ENCODE assay signal across 10 cellular contexts in the genomic region with DNA sequence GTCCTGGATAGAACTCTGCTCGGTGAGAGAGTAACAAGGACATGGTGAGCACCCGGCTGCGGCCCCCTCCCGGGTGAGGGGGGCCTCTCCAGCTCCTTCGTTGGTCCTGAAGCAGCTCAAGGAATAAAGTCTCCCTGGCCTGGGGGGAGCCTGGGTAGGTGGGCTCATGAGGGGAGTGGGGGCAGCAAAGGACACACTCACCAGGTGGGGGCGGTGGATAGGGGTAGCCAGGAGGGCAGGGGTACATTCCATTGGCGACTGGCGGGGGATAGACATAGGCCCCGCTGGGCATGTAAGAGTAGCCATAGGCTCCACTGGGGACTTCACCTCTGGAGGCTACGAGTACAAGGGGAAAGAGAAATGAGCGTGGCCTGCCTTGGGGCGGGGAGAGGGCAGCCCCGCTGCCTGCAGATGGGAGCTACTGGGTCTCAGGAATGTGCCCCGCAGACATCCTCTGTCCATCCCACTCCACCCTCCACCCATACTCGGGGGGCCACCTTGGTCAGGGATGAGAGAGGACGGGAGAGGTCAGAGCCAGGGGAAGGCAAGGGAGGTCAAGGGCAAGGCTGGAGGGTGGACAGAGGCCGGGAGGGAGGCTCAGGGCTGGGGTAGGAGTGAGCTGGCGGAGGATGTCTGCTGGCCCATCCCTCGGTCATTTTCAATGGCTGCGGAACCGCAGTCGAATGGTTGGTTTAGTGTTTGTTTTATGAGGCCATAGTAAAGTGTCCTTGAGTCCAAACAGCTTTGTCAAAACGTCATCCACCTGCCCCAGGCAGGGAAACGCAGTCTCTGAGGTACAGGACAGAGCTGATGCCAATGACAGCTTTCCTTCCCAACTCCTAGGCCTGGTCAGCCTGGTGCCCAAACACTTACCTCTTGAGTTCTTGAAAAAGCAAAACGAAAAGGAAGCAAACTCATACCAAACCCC. TPM values are rescaled to one million over a fixed set of nuclear protein-coding genes. Genes with fewer than 3 reads are reported as not detected.
DNase-seq lines count a peak whose midpoint lies in the region; ATAC-seq and TF ChIP-seq lines count a peak whose summit lies in the region.
"Had no signal": no experiment of that assay in that cellular context is flagged by ENCODE, and none has a peak within 500 bp of the region (broad histone marks: within the 10 kb centered on the region; RNA-seq: fewer than 3 reads in every experiment).

No MANE protein-coding gene starts in this region.

- no peaks in the 10 kb centered on the region for H4K20me1 ChIP-seq in BLaER1

- no peak overlapping the region for H2AK5ac ChIP-seq in neuronal stem cell (ENCODE audit: low read depth, low read length)

- no peaks in the 10 kb centered on the region for H3K79me1 ChIP-seq in neuronal stem cell (ENCODE audit: low read depth, low read length)

- H3K36me3 ChIP-seq in BLaER1 (peaks cover 68% of the 10 kb centered on the region), neuronal stem cell (replicated peaks in 1 of 2; ENCODE audit: control insufficient read depth in 2 of 2, insufficient read depth in 2 of 2, low read length in 2 of 2) (peaks cover 37 to 58% of the 10 kb centered on the region in 2 donors)

- 0 out of 2 replicates have a peak overlapping the region, but pooled peaks have one; percentile 81 for H3K9ac ChIP-seq in BLaER1
- peak overlapping the region; percentile 1 for H3K9ac ChIP-seq in neuronal stem cell (ENCODE audit: low read depth, low read length, poor library complexity)

- H3K36me3 Mint-ChIP-seq in brain, result peaks cover 44% of the 10 kb centered on the region

- no peak overlapping the region for H4K8ac ChIP-seq in neuronal stem cell (ENCODE audit: low read depth, low read length)

- H3K4me2 ChIP-seq in BLaER1, result peak overlapping the region; percentile 97
- H3K4me2 ChIP-seq in neuronal stem cell (ENCODE audit: insufficient read depth, low read length, poor library complexity, severe bottlenecking), result no peak overlapping the region

- peak overlapping the region; percentile 83 for H2BK120ac ChIP-seq in neuronal stem cell (ENCODE audit: low read depth, low read length)

- no peaks in the 10 kb centered on the region for H3K27me3 ChIP-seq in BLaER1
- no peaks in the 10 kb centered on the region for H3K27me3 ChIP-seq in neuronal stem cell (ENCODE audit: control insufficient read depth in 3 of 3, insufficient read depth in 3 of 3, low read depth in 1 of 3, low read length in 3 of 3)

- H3K9me3 Mint-ChIP-seq in brain, result no peaks in the 10 kb centered on the region
- H3K9me3 Mint-ChIP-seq: mesothelial cell of epicardium had no signal

- H3K4me1 Mint-ChIP-seq in brain, result peaks cover 17% of the 10 kb centered on the region

- H3K27me3 Mint-ChIP-seq in brain, result no peaks in the 10 kb centered on the region

- H2BK5ac ChIP-seq in neuronal stem cell (ENCODE audit: low read length), result no peak overlapping the region

- peak; percentile 94 for DNase-seq in DMS53 treated with DMSO at 0.1 percent for 48 hours (lab: John Stamatoyannopoulos, UW; ENCODE audit: unreplicated experiment)
- no peak for DNase-seq in neuronal stem cell (ENCODE audit: low spot score)
- DNase-seq in germinal center (ENCODE audit: low spot score), result no peak
- DNase-seq in GM13977 (ENCODE audit: low spot score), result no peak
- DNase-seq in central memory CD4-positive, alpha-beta T cell, result no peak

- in situ Hi-C loops in GM13977 (cut with MboI; ENCODE audit: low pct_unique_long_range_greater_than_20kb, low sequenced_read_pairs, unreplicated experiment), result no loop called here

- H3K27ac ChIP-seq in BLaER1 (peak overlapping the region; percentile 95), neuronal stem cell (replicated peaks; ENCODE audit: low read length) (no peak overlapping the region)
- H3K27ac ChIP-seq: SK-N-MC had no signal

- peak overlapping the region in 2 of 5 experiments; percentile 32 to 36 for H3K4me3 Mint-ChIP-seq in brain
- H3K4me3 Mint-ChIP-seq: mesothelial cell of epicardium had no signal

- WGBS in neuronal stem cell (ENCODE audit: extremely low coverage in 2 of 2, insufficient read length in 2 of 2, insufficient replicate concordance in 1 of 2), 2 donors, result no CpG with 5 or more reads among the region's 25 CpGs

- peak overlapping the region; percentile 97 for H3K23ac ChIP-seq in neuronal stem cell (ENCODE audit: low read depth, low read length, poor library complexity)

- H3K18ac ChIP-seq in neuronal stem cell (ENCODE audit: low read length), result peak overlapping the region; percentile 11

- no peak overlapping the region for H2BK15ac ChIP-seq in neuronal stem cell (ENCODE audit: low read length)

- H3K9me3 ChIP-seq in BLaER1 (no peaks in the 10 kb centered on the region), neuronal stem cell (replicated peaks in 1 of 2; ENCODE audit: control insufficient read depth in 2 of 2, insufficient read depth in 1 of 2, low read depth in 1 of 2, low read length in 2 of 2) (no peaks in the 10 kb centered on the region)

- no peak overlapping the region for H3K4ac ChIP-seq in neuronal stem cell (ENCODE audit: low read length)

- no peak overlapping the region for H2BK12ac ChIP-seq in neuronal stem cell (ENCODE audit: low read length)

- no peak overlapping the region for H3K14ac ChIP-seq in neuronal stem cell (ENCODE audit: low read length)

- H4K91ac ChIP-seq in neuronal stem cell (ENCODE audit: low read depth, low read length, poor library complexity), result no peak overlapping the region

- no peak overlapping the region for H3K4me3 ChIP-seq in BLaER1
- H3K4me3 ChIP-seq in neuronal stem cell (ENCODE audit: low read length in 2 of 2), result no peak overlapping the region
- H3K4me3 ChIP-seq: SK-N-MC had no signal

- H2AFZ ChIP-seq in neuronal stem cell (ENCODE audit: low read length), result no peak overlapping the region

- TF ChIP-seq CTCF in brain (conservative IDR thresholded peaks at IDR 0.05) (no peak), GM13977 (IDR thresholded peaks at IDR 0.05; ENCODE audit: extremely low read depth, insufficient read depth, missing control alignments) (no peak)

- no peak for ATAC-seq in GM21576 (IDR thresholded peaks at IDR 0.05; ENCODE audit: unreplicated experiment)

- H3K27ac Mint-ChIP-seq in brain, result peak overlapping the region; percentile 72 to 98 (median 79)
- H3K27ac Mint-ChIP-seq: mesothelial cell of epicardium had no signal

- peaks cover 60% of the 10 kb centered on the region for H3K4me1 ChIP-seq in BLaER1
- H3K4me1 ChIP-seq in neuronal stem cell (ENCODE audit: control insufficient read depth in 2 of 2, insufficient read depth in 1 of 2, low read depth in 1 of 2, low read length in 2 of 2), result peaks cover 5 to 6% of the 10 kb centered on the region in 2 donors

RNA-seq across cellular contexts. Expression of a gene that starts 3.7 kb away (rescaled TPM):
- 1.8 TPM for polyA plus RNA-seq in brain (ENCODE audit: insufficient read depth, low read depth, low replicate concordance)
- 1.4 TPM for polyA plus RNA-seq in neuronal stem cell (2013, experiment 1 of 2)
- polyA plus RNA-seq in neuronal stem cell (2013, experiment 2 of 2), result 0.90 TPM

RNA-seq across cellular contexts. Expression of a gene that starts 7.3 kb away (rescaled TPM):
- polyA plus RNA-seq in brain (ENCODE audit: insufficient read depth, low read depth, low replicate concordance), result 502 TPM
- 80.4 TPM for polyA plus RNA-seq in neuronal stem cell (2013, experiment 1 of 2)
- 79.8 TPM for polyA plus RNA-seq in neuronal stem cell (2013, experiment 2 of 2)

RNA-seq across cellular contexts. Expression of a gene that starts 30.5 kb away (rescaled TPM):
- 46.1 TPM for polyA plus RNA-seq in brain (ENCODE audit: insufficient read depth, low read depth, low replicate concordance)
- polyA plus RNA-seq in neuronal stem cell (2013, experiment 1 of 2), result 1.2 TPM
- 0.68 TPM for polyA plus RNA-seq in neuronal stem cell (2013, experiment 2 of 2)

RNA-seq across cellular contexts. Expression of a gene that starts 48.9 kb away (rescaled TPM):
- polyA plus RNA-seq in brain (ENCODE audit: insufficient read depth, low read depth, low replicate concordance), result 12.5 TPM
- polyA plus RNA-seq in neuronal stem cell (2013, experiment 1 of 2), result 15.8 TPM
- polyA plus RNA-seq in neuronal stem cell (2013, experiment 2 of 2), result 14.6 TPM

RNA-seq across cellular contexts. Expression of a gene that starts 56.8 kb away (rescaled TPM):
- 83.7 TPM for polyA plus RNA-seq in brain (ENCODE audit: insufficient read depth, low read depth, low replicate concordance)
- polyA plus RNA-seq in neuronal stem cell (2013, experiment 1 of 2), result 48.0 TPM
- polyA plus RNA-seq in neuronal stem cell (2013, experiment 2 of 2), result 48.3 TPM
